Comparison of ENCODE assay signal across 9 cellular contexts in the genomic region with DNA sequence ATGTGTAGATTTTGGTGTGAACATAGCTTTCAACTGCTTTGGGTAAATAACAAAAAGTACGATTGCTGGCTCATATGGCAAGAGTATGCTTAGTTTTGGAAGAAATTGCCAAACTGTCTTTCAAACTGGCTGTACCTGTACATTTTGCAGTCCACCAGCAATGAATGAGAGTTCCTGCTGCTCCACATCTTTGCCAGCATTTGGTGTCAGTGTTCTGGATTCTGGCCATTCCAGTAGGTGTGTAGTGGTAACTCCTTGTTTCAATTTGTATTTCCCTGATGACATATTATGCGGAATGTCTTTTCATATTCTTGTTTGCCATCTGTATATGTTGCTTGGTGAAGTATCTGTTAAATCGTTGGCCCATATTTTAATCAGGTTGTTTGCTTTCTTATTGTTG. TPM values are rescaled to one million over a fixed set of nuclear protein-coding genes. Genes with fewer than 3 reads are reported as not detected.
"Had no signal": no experiment of that assay in that cellular context is flagged by ENCODE, and none has a peak within 500 bp of the region (broad histone marks: within the 10 kb centered on the region; RNA-seq: fewer than 3 reads in every experiment).

No MANE protein-coding gene starts in this region.

- DNase-seq: H9, HCEC 1CT, KBM-7 had no signal

- FAIRE-seq: H1, H54, HTR-8/SVneo had no signal

- H3K4me3 ChIP-seq: GM23338 had no signal

- H3K4me2 ChIP-seq: GM23338 had no signal

- ATAC-seq: GM23338 had no signal

- H2AFZ ChIP-seq: GM23338 had no signal

RNA-seq across cellular contexts. Expression of gene ALB, which starts 20.6 kb away (rescaled TPM):
- total RNA-seq: GM23338, H1, H9, HT-29 had no signal
- polyA plus RNA-seq: GM23338, IgD-negative memory B cell had no signal

RNA-seq across cellular contexts. Expression of gene AFP, which starts 52.6 kb away (rescaled TPM):
- total RNA-seq: HT-29 had no signal
- polyA plus RNA-seq: IgD-negative memory B cell had no signal
